8 cellular contexts compared by ENCODE assay signal in the genomic region with DNA sequence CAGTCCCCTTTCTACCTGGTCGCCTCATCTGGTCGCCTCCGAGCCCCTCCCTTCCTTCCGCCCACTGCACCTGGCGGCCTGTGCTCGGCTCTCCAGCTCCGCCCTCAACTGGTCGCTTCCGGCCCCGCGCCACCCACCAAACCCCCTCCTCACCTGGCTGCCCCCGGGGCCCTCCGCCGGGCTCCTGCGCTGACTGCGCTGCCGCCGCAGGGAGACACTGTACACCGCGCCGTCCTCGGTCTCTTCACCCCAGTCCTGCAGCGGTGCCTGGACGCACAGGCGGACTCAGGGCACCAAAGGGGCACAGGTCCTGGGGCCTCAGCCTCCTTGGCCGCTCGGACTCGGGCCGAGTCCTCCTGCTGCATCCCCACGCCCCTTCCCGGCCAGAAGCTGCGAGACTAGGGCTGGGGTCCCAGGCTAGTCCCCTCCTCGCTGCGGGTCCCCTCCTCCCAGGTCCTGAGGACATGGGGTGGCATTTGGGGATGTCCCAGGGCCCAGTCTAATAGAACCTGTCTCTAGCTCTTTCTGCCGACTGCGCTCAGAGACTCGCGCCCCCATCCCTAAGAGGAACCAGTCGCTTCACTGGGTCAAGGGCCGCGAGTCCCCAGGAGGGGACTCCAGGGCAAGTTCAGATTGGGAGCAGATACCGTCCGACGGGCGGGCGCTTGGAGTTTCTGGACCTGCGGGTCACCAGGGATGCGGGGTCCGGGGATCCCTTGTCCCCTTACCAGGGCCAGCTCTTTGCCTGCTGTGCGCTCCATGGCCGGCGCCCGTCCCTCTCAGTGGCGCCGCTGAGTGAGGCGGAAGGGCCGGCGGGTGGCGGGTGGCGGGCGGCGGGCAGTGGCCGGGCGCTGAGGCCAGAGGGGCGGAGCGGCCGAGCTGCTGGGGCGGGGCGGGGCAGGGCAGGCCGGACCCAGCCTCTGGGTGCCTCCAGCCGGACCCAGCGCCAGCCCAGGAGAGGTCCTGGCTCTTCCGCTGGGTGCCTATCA. TPM values are rescaled to one million over a fixed set of nuclear protein-coding genes. Genes with fewer than 3 reads are reported as not detected.
DNase-seq lines count a peak whose midpoint lies in the region; ATAC-seq and TF ChIP-seq lines count a peak whose summit lies in the region.

A gene with protein sequence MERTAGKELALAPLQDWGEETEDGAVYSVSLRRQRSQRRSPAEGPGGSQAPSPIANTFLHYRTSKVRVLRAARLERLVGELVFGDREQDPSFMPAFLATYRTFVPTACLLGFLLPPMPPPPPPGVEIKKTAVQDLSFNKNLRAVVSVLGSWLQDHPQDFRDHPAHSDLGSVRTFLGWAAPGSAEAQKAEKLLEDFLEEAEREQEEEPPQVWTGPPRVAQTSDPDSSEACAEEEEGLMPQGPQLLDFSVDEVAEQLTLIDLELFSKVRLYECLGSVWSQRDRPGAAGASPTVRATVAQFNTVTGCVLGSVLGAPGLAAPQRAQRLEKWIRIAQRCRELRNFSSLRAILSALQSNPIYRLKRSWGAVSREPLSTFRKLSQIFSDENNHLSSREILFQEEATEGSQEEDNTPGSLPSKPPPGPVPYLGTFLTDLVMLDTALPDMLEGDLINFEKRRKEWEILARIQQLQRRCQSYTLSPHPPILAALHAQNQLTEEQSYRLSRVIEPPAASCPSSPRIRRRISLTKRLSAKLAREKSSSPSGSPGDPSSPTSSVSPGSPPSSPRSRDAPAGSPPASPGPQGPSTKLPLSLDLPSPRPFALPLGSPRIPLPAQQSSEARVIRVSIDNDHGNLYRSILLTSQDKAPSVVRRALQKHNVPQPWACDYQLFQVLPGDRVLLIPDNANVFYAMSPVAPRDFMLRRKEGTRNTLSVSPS (minus strand): TSS at position 797 of the 989 bp plus-strand sequence. CDS start 36 bp downstream, at position 761.

- peak within 1 kb of the TSS; percentile 11 for H3K4me3 Mint-ChIP-seq in CD8-positive, alpha-beta T cell
- peak within 1 kb of the TSS; percentile 74 for H3K4me3 Mint-ChIP-seq in mesothelial cell of epicardium
- no peak within 1 kb of the TSS for H3K4me3 Mint-ChIP-seq in activated CD4-positive, alpha-beta memory T cell treated with anti-CD3 and anti-CD28 coated beads for 36 hours

- CTCF ChIA-PET in CD8-positive, alpha-beta T cell (lab: Charles Lee) = interaction anchor here (1.4 to 1.7 kb wide), 2 partner anchors 16 to 35 kb away, joined by 4 read pairs; partner anchors contain the start of genes EPOR, ODAD3 and PRKCSH
- CTCF ChIA-PET in activated CD4-positive, alpha-beta memory T cell treated with anti-CD3 and anti-CD28 coated beads for 36 hours (lab: Charles Lee) = interaction anchor here (1.9 kb wide), 1 partner anchor 64 kb away, joined by 4 read pairs; no protein-coding TSS in a partner anchor

- no peak for DNase-seq in CD8-positive, alpha-beta T cell
- peak; percentile 51 for DNase-seq in NCI-H1417 treated with DMSO at 0.1 percent for 48 hours (lab: John Stamatoyannopoulos, UW)
- no peak for DNase-seq in coronary artery (ENCODE audit: low spot score)
- DNase-seq in mesothelial cell of epicardium (ENCODE audit: low spot score in 2 of 2, unreplicated experiment in 2 of 2) = peak in 1 of 2 experiments; percentile 68
- no peak for DNase-seq in activated CD4-positive, alpha-beta memory T cell treated with anti-CD3 and anti-CD28 coated beads for 36 hours
- DNase-seq in NCI-H446 treated with DMSO at 0.1 percent for 48 hours (lab: John Stamatoyannopoulos, UW) = no peak

- H3K27me3 ChIP-seq in CD8-positive, alpha-beta T cell (ENCODE audit: insufficient read depth, low read length) = peaks cover 25% of the 10 kb centered on the region

- H3K36me3 Mint-ChIP-seq in CD8-positive, alpha-beta T cell = no peaks in the 10 kb centered on the region
- H3K36me3 Mint-ChIP-seq in mesothelial cell of epicardium = no peaks in the 10 kb centered on the region
- H3K36me3 Mint-ChIP-seq in activated CD4-positive, alpha-beta memory T cell treated with anti-CD3 and anti-CD28 coated beads for 36 hours = no peaks in the 10 kb centered on the region

- intact Hi-C loops in CD8-positive, alpha-beta T cell (cut with DNase I, micrococcal nuclease) = no loop called here
- intact Hi-C loops in activated CD4-positive, alpha-beta memory T cell treated with anti-CD3 and anti-CD28 coated beads for 36 hours (cut with micrococcal nuclease) = no loop called here

- no peak for ATAC-seq in CD8-positive, alpha-beta T cell
- ATAC-seq in GM18505 (IDR thresholded peaks at IDR 0.05; ENCODE audit: unreplicated experiment) = no peak
- ATAC-seq in GM19351 (IDR thresholded peaks at IDR 0.05; ENCODE audit: unreplicated experiment) = no peak

- no peaks in the 10 kb centered on the region for H3K36me3 ChIP-seq in CD8-positive, alpha-beta T cell (ENCODE audit: insufficient read depth, low read length)

- peaks cover 42% of the 10 kb centered on the region for H3K4me1 Mint-ChIP-seq in CD8-positive, alpha-beta T cell (ENCODE audit: low read depth)
- H3K4me1 Mint-ChIP-seq in mesothelial cell of epicardium = peaks cover 29% of the 10 kb centered on the region
- peaks cover 37% of the 10 kb centered on the region for H3K4me1 Mint-ChIP-seq in activated CD4-positive, alpha-beta memory T cell treated with anti-CD3 and anti-CD28 coated beads for 36 hours (ENCODE audit: low read depth)

- H3K9me3 ChIP-seq in CD8-positive, alpha-beta T cell (ENCODE audit: low read length) = no peaks in the 10 kb centered on the region

- no peak for TF ChIP-seq POLR2A in GM18505 (IDR thresholded peaks at IDR 0.05; ENCODE audit: borderline replicate concordance, extremely low read depth, insufficient read depth, insufficient read length)

- no peak within 1 kb of the TSS for H3K27ac Mint-ChIP-seq in CD8-positive, alpha-beta T cell
- H3K27ac Mint-ChIP-seq in mesothelial cell of epicardium = peak within 1 kb of the TSS; percentile 77
- H3K27ac Mint-ChIP-seq in activated CD4-positive, alpha-beta memory T cell treated with anti-CD3 and anti-CD28 coated beads for 36 hours = no peak within 1 kb of the TSS

- H3K27me3 Mint-ChIP-seq in CD8-positive, alpha-beta T cell (ENCODE audit: low read depth) = peaks cover 41% of the 10 kb centered on the region
- H3K27me3 Mint-ChIP-seq in mesothelial cell of epicardium (ENCODE audit: low read depth) = peaks cover 62% of the 10 kb centered on the region
- peaks cover 44% of the 10 kb centered on the region for H3K27me3 Mint-ChIP-seq in activated CD4-positive, alpha-beta memory T cell treated with anti-CD3 and anti-CD28 coated beads for 36 hours

- H3K9me3 Mint-ChIP-seq in CD8-positive, alpha-beta T cell = no peaks in the 10 kb centered on the region
- H3K9me3 Mint-ChIP-seq in mesothelial cell of epicardium = no peaks in the 10 kb centered on the region
- no peaks in the 10 kb centered on the region for H3K9me3 Mint-ChIP-seq in activated CD4-positive, alpha-beta memory T cell treated with anti-CD3 and anti-CD28 coated beads for 36 hours

- no peak for TF ChIP-seq CTCF in CD8-positive, alpha-beta T cell (IDR thresholded peaks at IDR 0.05)
- TF ChIP-seq CTCF in coronary artery (IDR thresholded peaks at IDR 0.05) (no peak), mesothelial cell of epicardium (IDR thresholded peaks at IDR 0.05; ENCODE audit: unreplicated experiment) (no peak)

- H3K4me1 ChIP-seq in CD8-positive, alpha-beta T cell (ENCODE audit: insufficient read depth, low read length) = peaks cover 45% of the 10 kb centered on the region

- H3K27ac ChIP-seq in CD8-positive, alpha-beta T cell (ENCODE audit: low read depth, low read length) = no peak within 1 kb of the TSS
- peak within 1 kb of the TSS; percentile 69 to 89 for H3K27ac ChIP-seq in coronary artery

- POLR2A ChIA-PET in CD8-positive, alpha-beta T cell (lab: Charles Lee) = interaction anchor here (1.5 kb wide), 2 partner anchors 43 to 44 kb away, joined by 4 read pairs; no protein-coding TSS in a partner anchor
- POLR2A ChIA-PET in activated CD4-positive, alpha-beta memory T cell treated with anti-CD3 and anti-CD28 coated beads for 36 hours (lab: Charles Lee) = interaction anchor here (0.6 to 1.0 kb wide), 2 partner anchors 64 to 284 kb away, joined by 3 read pairs; no protein-coding TSS in a partner anchor

- no peak within 1 kb of the TSS for H3K4me3 ChIP-seq in CD8-positive, alpha-beta T cell (ENCODE audit: low read depth, low read length)
- peak within 1 kb of the TSS; percentile 76 for H3K4me3 ChIP-seq in coronary artery

RNA-seq across cellular contexts. Expression of the gene that starts here (rescaled TPM):
- total RNA-seq in CD8-positive, alpha-beta T cell = not detected
- 80.8 to 84.8 TPM (median 82.6 TPM) in 3 replicates for total RNA-seq in mesothelial cell of epicardium
- total RNA-seq in activated CD4-positive, alpha-beta memory T cell treated with anti-CD3 and anti-CD28 coated beads for 36 hours = not detected

Comparison
In these comparisons a context has a peak if more than half of its experiments do, and no peak if none do; other contexts are left out.
1. RNA of the gene that starts here (total RNA-seq): 80.8 to 84.8 TPM in mesothelial cell of epicardium; not detected in activated CD4-positive, alpha-beta memory T cell treated with anti-CD3 and anti-CD28 coated beads for 36 hours and not detected in CD8-positive, alpha-beta T cell; every median in the first group is over 10 times any median in the second.